In genomic region chr7:5526190-5527037, GRCh38 we compare ENCODE assay signal across 7 cellular contexts. TPM values are rescaled to one million over a fixed set of nuclear protein-coding genes. Genes with fewer than 3 reads are reported as not detected.
DNase-seq lines count a peak whose midpoint lies in the region; ATAC-seq and TF ChIP-seq lines count a peak whose summit lies in the region.

No MANE protein-coding gene starts in this region.

- peaks cover 26% of the 10 kb centered on the region for H4K20me1 ChIP-seq in OCI-LY7 (ENCODE audit: insufficient read depth, low read length)
- peaks cover 45% of the 10 kb centered on the region for H4K20me1 ChIP-seq in hepatocyte (ENCODE audit: insufficient read depth, poor library complexity, severe bottlenecking)

- H2AFZ ChIP-seq in OCI-LY7 (ENCODE audit: low read length) = no peak overlapping the region
- H2AFZ ChIP-seq in hepatocyte = no peak overlapping the region

- H3K9ac ChIP-seq in adipocyte (ENCODE audit: low read length) = peak overlapping the region; percentile 99

- H3K9me3 ChIP-seq in OCI-LY7 (ENCODE audit: low read length) (no peaks in the 10 kb centered on the region), adipocyte (ENCODE audit: control insufficient read depth, low read length) (no peaks in the 10 kb centered on the region), hepatocyte (ENCODE audit: low read depth) (no peaks in the 10 kb centered on the region), spleen (no peaks in the 10 kb centered on the region)

- H3K79me2 ChIP-seq in OCI-LY7 (ENCODE audit: insufficient read depth, low read depth, low read length) (peaks cover 38% of the 10 kb centered on the region), hepatocyte (peaks cover 44% of the 10 kb centered on the region)

- peak overlapping the region; percentile 92 for H3K4me3 ChIP-seq in GM12865 (ENCODE audit: low read depth, low read length)
- H3K4me3 ChIP-seq in OCI-LY7 (ENCODE audit: low read depth, low read length, poor library complexity, severe bottlenecking) = no peak overlapping the region
- peak overlapping the region; percentile 91 for H3K4me3 ChIP-seq in adipocyte (ENCODE audit: low read length)
- H3K4me3 ChIP-seq in hepatocyte = no peak overlapping the region
- peak overlapping the region in 7 of 8 donors; percentile 13 to 100 (median 100) for H3K4me3 ChIP-seq in spleen

- peak overlapping the region; percentile 36 for H3K27ac ChIP-seq in OCI-LY7 (ENCODE audit: low read depth, low read length, poor library complexity, severe bottlenecking)
- H3K27ac ChIP-seq in hepatocyte = peak overlapping the region; percentile 100
- H3K27ac ChIP-seq in spleen = peak overlapping the region in 7 of 8 donors; percentile 24 to 100 (median 100)

- peaks cover 17% of the 10 kb centered on the region for H3K4me1 ChIP-seq in OCI-LY7 (ENCODE audit: insufficient read depth, low read length, poor library complexity, severe bottlenecking)
- H3K4me1 ChIP-seq in adipocyte (ENCODE audit: control insufficient read depth, insufficient read depth, low read length) = peaks cover 8% of the 10 kb centered on the region
- H3K4me1 ChIP-seq in hepatocyte (ENCODE audit: insufficient read depth) = peaks cover 12% of the 10 kb centered on the region
- peaks cover 25 to 73% (median 40%) of the 10 kb centered on the region in 6 donors for H3K4me1 ChIP-seq in spleen

- POLR2A ChIA-PET in OCI-LY7 (lab: Charles Lee) = interaction anchor here (1.6 kb wide), 1 partner anchor 14 kb away, joined by 9 read pairs; no protein-coding TSS in a partner anchor

- TF ChIP-seq POLR2A in spleen (IDR thresholded peaks at IDR 0.05) = peak in 1 of 3 donors; percentile 2

- TF ChIP-seq CTCF in GM12865 (IDR thresholded peaks at IDR 0.05; ENCODE audit: insufficient read depth, low read depth, low read length, missing control alignments) (peak; percentile 9), OCI-LY7 (conservative IDR thresholded peaks at IDR 0.05; ENCODE audit: low read length) (peak; percentile 19; the same call in 1 of the 2 replicates), hepatocyte (IDR thresholded peaks at IDR 0.05; ENCODE audit: poor library complexity) (peak; percentile 7), spleen (IDR thresholded peaks at IDR 0.05 in 8 of 11, conservative IDR thresholded peaks at IDR 0.05 in 3 of 11) (peak in 5 of 11 experiments; percentile 1 to 25 (median 8))

- DNase-seq in GM12865 (ENCODE audit: low read depth) (no peak), OCI-LY7 (ENCODE audit: low spot score) (peak; percentile 29), adipocyte (ENCODE audit: low read depth) (peak; percentile 15), hepatocyte (ENCODE audit: low spot score) (peak; percentile 68), spleen (peak; percentile 83)

- BruUV-seq in OCI-LY7 (replicated peaks; lab: Mats Ljungman, UMichigan) = no TSS peak

- H3K36me3 ChIP-seq in OCI-LY7 (ENCODE audit: insufficient read depth, low read length) (peaks cover 66% of the 10 kb centered on the region), adipocyte (ENCODE audit: control insufficient read depth, insufficient read depth, low read length, severe bottlenecking) (peaks cover 41% of the 10 kb centered on the region), hepatocyte (replicated peaks; ENCODE audit: insufficient read depth, low read depth) (peaks cover 9% of the 10 kb centered on the region), spleen (peaks cover 14 to 66% (median 42%) of the 10 kb centered on the region in 6 donors)

- CTCF ChIA-PET in OCI-LY7 (lab: Charles Lee; ENCODE audit: unreplicated experiment) = no interaction called here

- no peak for ATAC-seq in GM21528 (IDR thresholded peaks at IDR 0.05; ENCODE audit: low FRiP score, unreplicated experiment)
- ATAC-seq in GM18520 (IDR thresholded peaks at IDR 0.05; ENCODE audit: unreplicated experiment) = no peak

- H3K4me2 ChIP-seq in OCI-LY7 (ENCODE audit: low read length) (peak overlapping the region; percentile 87), hepatocyte (peak overlapping the region; percentile 87)

- intact Hi-C loops in OCI-LY7 (cut with micrococcal nuclease; ENCODE audit: unreplicated experiment) (no loop called here), spleen (cut with DNase I; ENCODE audit: low total_unique reads) (no loop called here)

- H3K9me2 ChIP-seq in OCI-LY7 (ENCODE audit: insufficient read depth, low read length) = no peaks in the 10 kb centered on the region
- no peaks in the 10 kb centered on the region for H3K9me2 ChIP-seq in hepatocyte (replicated peaks; ENCODE audit: insufficient read depth)

- 78% methylated on average over 9 of the region's 9 CpGs for WGBS in hepatocyte (ENCODE audit: low lambda C conversion rate, missing lambda C conversion rate)
- 39 to 54% (median 45%) methylated on average over 8 to 9 of the region's 9 CpGs for WGBS in spleen, 5 donors

- no peaks in the 10 kb centered on the region for H3K27me3 ChIP-seq in adipocyte (replicated peaks; ENCODE audit: control insufficient read depth, insufficient read depth, low read length)
- H3K27me3 ChIP-seq in hepatocyte = no peaks in the 10 kb centered on the region
- no peaks in the 10 kb centered on the region for H3K27me3 ChIP-seq in spleen (replicated peaks in 1 of 7)

RNA-seq across cellular contexts. Expression of gene ACTB, which starts 4.0 kb away (rescaled TPM):
- 1,491 and 1,906 TPM in 2 replicates for total RNA-seq in OCI-LY7 (2014; rRNA removed; shearing (Covaris generic))
- total RNA-seq in OCI-LY7 (2022) (3,189 and 3,571 TPM in 2 replicates), hepatocyte (1,721 and 2,048 TPM in 2 replicates), spleen (1,000 to 10,000 TPM; 3,529 to 8,565 (median 4,739) TPM)
- polyA plus RNA-seq in hepatocyte (6,911 and 7,012 TPM in 2 replicates), spleen (1,000 to 10,000 TPM; 5,220 to 6,605 (median 5,389) TPM)

RNA-seq across cellular contexts. Expression of gene FBXL18, which starts 12.8 kb away (rescaled TPM):
- 8.0 and 9.4 TPM in 2 replicates for total RNA-seq in OCI-LY7 (2014; rRNA removed; shearing (Covaris generic))
- total RNA-seq in OCI-LY7 (2022) (25.5 and 28.7 TPM in 2 replicates), hepatocyte (3.1 and 4.2 TPM in 2 replicates), spleen (10 to 100 TPM in 4 of 7 donors, 1 to 10 TPM in 3; 7.8 to 11.7 (median 10.2) TPM)
- polyA plus RNA-seq in hepatocyte (3.2 and 4.0 TPM in 2 replicates), spleen (1 to 10 TPM in 2 of 3 donors, under 1 TPM in 1; 0.59 to 2.3 (median 1.0) TPM)

Comparison
In these comparisons a context has a peak if more than half of its experiments do, and no peak if none do; other contexts are left out.
1. H3K4me3 ChIP-seq: peak in GM12865 (single experiment), adipocyte (single experiment) and spleen (7 of 8); none in OCI-LY7 (single experiment) and hepatocyte (single experiment).
2. H3K27ac ChIP-seq: peak in every context shown above with its lines; median percentile 100 in hepatocyte; 100 in spleen; 36 in OCI-LY7.